ENCODE assay signal across 13 cellular contexts in genomic region chr22:37569009-37569920, GRCh38. TPM values are rescaled to one million over a fixed set of nuclear protein-coding genes. Genes with fewer than 3 reads are reported as not detected.
DNase-seq lines count a peak whose midpoint lies in the region; ATAC-seq and TF ChIP-seq lines count a peak whose summit lies in the region.
"Had no signal": no experiment of that assay in that cellular context is flagged by ENCODE, and none has a peak within 500 bp of the region (broad histone marks: within the 10 kb centered on the region; RNA-seq: fewer than 3 reads in every experiment).

No MANE protein-coding gene starts in this region.

- 38 to 66% methylated on average over 8 to 21 of the region's 21 CpGs for WGBS in endodermal cell (ENCODE audit: insufficient coverage in 1 of 2, insufficient read length in 1 of 2), 2 experiments
- 61 to 73% methylated on average over 10 to 16 of the region's 21 CpGs for WGBS in mesodermal cell (ENCODE audit: insufficient coverage in 2 of 2), 2 experiments
- 55 to 65% methylated on average over 15 to 21 of the region's 21 CpGs for WGBS in upper lobe of left lung, 2 donors

- H3K27ac Mint-ChIP-seq in endodermal cell: peak overlapping the region; percentile 96

- peak overlapping the region; percentile 36 for H3K4me3 Mint-ChIP-seq in endodermal cell
- H3K4me3 Mint-ChIP-seq: dendritic cell treated with granulocyte-macrophage colony-stimulating factor and Interleukin-4, amounts not matched to agents 40 ng/mL and 50 ng/mL, for 4 days had no signal

- TF ChIP-seq CTCF in endodermal cell (conservative IDR thresholded peaks at IDR 0.05): peak; percentile 52
- no peak for TF ChIP-seq CTCF in upper lobe of left lung (IDR thresholded peaks at IDR 0.05)
- no peak for TF ChIP-seq CTCF in A673 (conservative IDR thresholded peaks at IDR 0.05; ENCODE audit: low read depth, low read length)

- H3K36me3 ChIP-seq in endodermal cell (ENCODE audit: control insufficient read depth, insufficient read depth, low read length) (peaks cover 22% of the 10 kb centered on the region), mesodermal cell (ENCODE audit: control insufficient read depth, insufficient read depth, low read length) (peaks cover 43% of the 10 kb centered on the region), upper lobe of left lung (peaks cover 5 to 36% (median 17%) of the 10 kb centered on the region in 4 donors), A673 (ENCODE audit: insufficient read depth, low read length, poor library complexity, severe bottlenecking) (no peaks in the 10 kb centered on the region)
- H3K36me3 ChIP-seq: neutrophil had no signal

- H3K27ac ChIP-seq in endodermal cell (ENCODE audit: low read depth, low read length): peak overlapping the region; percentile 19
- H3K27ac ChIP-seq in mesodermal cell (ENCODE audit: low read depth, low read length, severe bottlenecking): peak overlapping the region; percentile 29
- peak overlapping the region; percentile 49 to 83 (median 67) for H3K27ac ChIP-seq in upper lobe of left lung
- H3K27ac ChIP-seq in A673 (ENCODE audit: low read depth, low read length, poor library complexity, severe bottlenecking): no peak overlapping the region
- H3K27ac ChIP-seq: neutrophil had no signal

- peaks cover 15% of the 10 kb centered on the region for H3K36me3 Mint-ChIP-seq in endodermal cell (ENCODE audit: low read depth)

- intact Hi-C loops in A673 (cut with micrococcal nuclease; ENCODE audit: unreplicated experiment): loop anchor here (10.0 kb wide), 1 partner anchor 254 kb away; no protein-coding TSS in a partner anchor

- ATAC-seq in upper lobe of left lung (ENCODE audit: low FRiP score in 2 of 2) (peak in 1 of 2 donors; percentile 37), HG02852 (IDR thresholded peaks at IDR 0.05; ENCODE audit: unreplicated experiment) (no peak)

- TF ChIP-seq EP300 in upper lobe of left lung (IDR thresholded peaks at IDR 0.05): peak in 3 of 4 donors; percentile 6 to 83 (median 43)

- no peaks in the 10 kb centered on the region for H3K9me3 Mint-ChIP-seq in endodermal cell
- H3K9me3 Mint-ChIP-seq: dendritic cell treated with granulocyte-macrophage colony-stimulating factor and Interleukin-4, amounts not matched to agents 40 ng/mL and 50 ng/mL, for 4 days had no signal

- DNase-seq in DMS53 (lab: John Stamatoyannopoulos, UW) (peak; percentile 31), DMS53 treated with DMSO at 0.1 percent for 48 hours (lab: John Stamatoyannopoulos, UW; ENCODE audit: unreplicated experiment) (no peak), endodermal cell (peak; percentile 96), upper lobe of left lung (peak in 1 of 2 donors; percentile 84), A673 (ENCODE audit: low spot score) (no peak), kidney tubule cell (ENCODE audit: low spot score) (no peak)
- DNase-seq: NCI-H2107 had no signal

- H3K9ac ChIP-seq in endodermal cell (ENCODE audit: extremely low read depth, low read length, poor library complexity, severe bottlenecking): peak overlapping the region; percentile 31

- H3K4me3 ChIP-seq in endodermal cell (ENCODE audit: low read length): peak overlapping the region; percentile 54
- no peak overlapping the region for H3K4me3 ChIP-seq in mesodermal cell (ENCODE audit: extremely low read depth, insufficient read depth, low read length, poor library complexity, severe bottlenecking)
- H3K4me3 ChIP-seq in upper lobe of left lung: no peak overlapping the region
- H3K4me3 ChIP-seq in A673 (ENCODE audit: low read depth, low read length, poor library complexity, severe bottlenecking): no peak overlapping the region

- H3K9me3 ChIP-seq in endodermal cell (ENCODE audit: control insufficient read depth, low read length) (no peaks in the 10 kb centered on the region), mesodermal cell (ENCODE audit: control insufficient read depth, low read length) (no peaks in the 10 kb centered on the region), upper lobe of left lung (no peaks in the 10 kb centered on the region), A673 (ENCODE audit: low read depth, low read length, poor library complexity, severe bottlenecking) (no peaks in the 10 kb centered on the region)
- H3K9me3 ChIP-seq: neutrophil had no signal

- CTCF ChIA-PET in A673 (lab: Charles Lee): interaction anchor here (1.0 kb wide), 1 partner anchor 23 kb away, joined by 5 read pairs; no protein-coding TSS in a partner anchor

- no TSS peak for BruUV-seq in A673 (replicated peaks; lab: Mats Ljungman, UMichigan)

- no peaks in the 10 kb centered on the region for H3K27me3 Mint-ChIP-seq in endodermal cell (ENCODE audit: insufficient read depth)

- H3K4me1 Mint-ChIP-seq in endodermal cell: peaks cover 36% of the 10 kb centered on the region

- POLR2A ChIA-PET in A673 (lab: Charles Lee; ENCODE audit: low non-redundant PET): no interaction called here

- TF ChIP-seq POLR2A in upper lobe of left lung (IDR thresholded peaks at IDR 0.05): peak in 1 of 4 donors; percentile 60

- peaks cover 38% of the 10 kb centered on the region for H3K4me1 ChIP-seq in endodermal cell (ENCODE audit: control insufficient read depth, insufficient read depth, low read length)
- peaks cover 32% of the 10 kb centered on the region for H3K4me1 ChIP-seq in mesodermal cell (ENCODE audit: control insufficient read depth, insufficient read depth, low read length, poor library complexity, severe bottlenecking)
- H3K4me1 ChIP-seq in upper lobe of left lung: peaks cover 49 to 65% (median 55%) of the 10 kb centered on the region in 4 donors
- no peaks in the 10 kb centered on the region for H3K4me1 ChIP-seq in A673 (ENCODE audit: insufficient read depth, low read length, poor library complexity, severe bottlenecking)

- H3K27me3 ChIP-seq in endodermal cell (ENCODE audit: control insufficient read depth, insufficient read depth, low read length, poor library complexity, severe bottlenecking) (no peaks in the 10 kb centered on the region), upper lobe of left lung (no peaks in the 10 kb centered on the region), A673 (replicated peaks; ENCODE audit: insufficient read depth, low read depth, low read length, poor library complexity) (no peaks in the 10 kb centered on the region)

RNA-seq across cellular contexts. Expression of gene CDC42EP1, which starts 9.0 kb away (rescaled TPM):
- total RNA-seq in endodermal cell (10 to 100 TPM; 45.0 to 45.1 TPM), upper lobe of left lung (10 to 100 TPM; 38.8 to 81.7 (median 67.5) TPM), A673 (2021) (1.1 and 1.6 TPM in 2 replicates)
- 22.1 TPM for polyA plus RNA-seq in endodermal cell (2013, experiment 1 of 2)
- polyA plus RNA-seq in endodermal cell (2013, experiment 2 of 2): 22.6 TPM
- 82.1 TPM for polyA plus RNA-seq in mesodermal cell (2013, experiment 1 of 2)
- 64.8 TPM for polyA plus RNA-seq in mesodermal cell (2013, experiment 2 of 2)

RNA-seq across cellular contexts. Expression of gene LGALS2, which starts 10.6 kb away (rescaled TPM):
- total RNA-seq in endodermal cell: under 1 TPM in 1 of 2 donors, not detected in 1; 0.86 TPM
- not detected for polyA plus RNA-seq in endodermal cell (2013, experiment 1 of 2)
- polyA plus RNA-seq in endodermal cell (2013, experiment 2 of 2): not detected
- not detected for polyA plus RNA-seq in mesodermal cell (2013, experiment 1 of 2)
- polyA plus RNA-seq in mesodermal cell (2013, experiment 2 of 2): not detected
- total RNA-seq in upper lobe of left lung: 1 to 10 TPM in 3 of 6 donors, not detected in 3; 1.4 to 4.2 (median 2.0) TPM
- total RNA-seq in A673 (2021): not detected in 2 replicates
- total RNA-seq: A172, RPMI7951 had no signal

RNA-seq across cellular contexts. Expression of gene GGA1, which starts 39.4 kb away (rescaled TPM):
- 10 to 100 TPM; 87.5 TPM for total RNA-seq in endodermal cell
- 60.0 TPM for polyA plus RNA-seq in endodermal cell (2013, experiment 1 of 2)
- polyA plus RNA-seq in endodermal cell (2013, experiment 2 of 2): 56.4 TPM
- polyA plus RNA-seq in mesodermal cell (2013, experiment 1 of 2): 54.8 TPM
- 44.0 TPM for polyA plus RNA-seq in mesodermal cell (2013, experiment 2 of 2)
- total RNA-seq in upper lobe of left lung: 100 to 1,000 TPM in 2 of 6 donors, 10 to 100 TPM in 4; 52.4 to 226 (median 68.3) TPM
- total RNA-seq in A673 (2021): 74.6 and 79.4 TPM in 2 replicates

RNA-seq across cellular contexts. Expression of gene CARD10, which starts 50.0 kb away (rescaled TPM):
- total RNA-seq in endodermal cell (10 to 100 TPM; 20.3 to 24.4 TPM), upper lobe of left lung (10 to 100 TPM in 4 of 6 donors, 1 to 10 TPM in 2; 6.2 to 19.8 (median 13.6) TPM), A673 (2021) (0.26 and 1.0 TPM in 2 replicates)
- polyA plus RNA-seq in endodermal cell (2013, experiment 1 of 2): 4.8 TPM
- 6.1 TPM for polyA plus RNA-seq in endodermal cell (2013, experiment 2 of 2)
- 9.3 TPM for polyA plus RNA-seq in mesodermal cell (2013, experiment 1 of 2)
- 7.5 TPM for polyA plus RNA-seq in mesodermal cell (2013, experiment 2 of 2)

Comparison
In these comparisons a context has a peak if more than half of its experiments do, and no peak if none do; other contexts are left out.
1. DNase-seq: peak in DMS53 (single experiment) and endodermal cell (single experiment); none in DMS53 treated with DMSO at 0.1 percent for 48 hours (single experiment), A673 (single experiment) and kidney tubule cell (single experiment).
2. RNA of gene CDC42EP1, which starts 9.0 kb away (total RNA-seq): 38.8 to 81.7 TPM in upper lobe of left lung and 45.0 to 45.1 TPM in endodermal cell; 1.1 to 1.6 TPM in A673; every median in the first group is over 10 times any median in the second.